ENCODE assay signal across 1 cellular context in the genomic region with DNA sequence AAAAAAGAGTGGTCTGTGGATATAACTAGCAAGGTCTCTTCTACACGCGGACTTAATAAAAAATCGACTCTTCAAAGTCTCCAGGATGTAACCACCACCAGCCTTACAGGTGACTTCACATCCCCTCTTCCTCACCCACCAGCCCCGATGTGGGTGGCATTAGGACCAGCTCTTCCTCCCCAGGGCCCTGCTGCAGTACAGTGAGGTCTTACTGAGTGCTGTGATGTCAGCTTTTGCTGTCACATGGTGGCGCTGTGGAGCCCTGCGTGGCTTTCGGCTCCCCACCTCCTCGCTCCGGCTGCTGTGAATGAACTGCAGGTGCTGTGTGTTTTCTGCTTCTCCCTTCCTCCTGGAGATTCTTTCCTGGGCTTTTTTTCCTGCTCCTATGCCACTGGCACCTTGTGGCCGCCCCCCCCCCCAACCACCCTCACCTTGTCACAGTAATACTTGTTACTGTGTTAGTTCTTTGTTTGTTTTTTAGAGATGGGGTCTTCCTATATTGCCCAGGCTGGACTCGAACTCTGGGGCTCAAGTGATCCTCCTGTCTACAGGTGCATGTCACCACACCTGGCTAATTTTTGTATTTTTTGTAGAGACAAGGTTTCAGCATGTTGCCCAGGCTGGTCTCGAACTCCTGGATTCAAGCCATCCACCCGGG.
A peak's percentile ranks its signal among the peaks of the same experiment; 100 is the strongest.
TF ChIP-seq lines count a peak whose summit lies in the region.

No MANE protein-coding gene starts in this region.

TF ChIP-seq in neural cell, 6 proteins besides CTCF, POLR2A, EP300 and RAD21:
- TF ChIP-seq, protein P1, sequence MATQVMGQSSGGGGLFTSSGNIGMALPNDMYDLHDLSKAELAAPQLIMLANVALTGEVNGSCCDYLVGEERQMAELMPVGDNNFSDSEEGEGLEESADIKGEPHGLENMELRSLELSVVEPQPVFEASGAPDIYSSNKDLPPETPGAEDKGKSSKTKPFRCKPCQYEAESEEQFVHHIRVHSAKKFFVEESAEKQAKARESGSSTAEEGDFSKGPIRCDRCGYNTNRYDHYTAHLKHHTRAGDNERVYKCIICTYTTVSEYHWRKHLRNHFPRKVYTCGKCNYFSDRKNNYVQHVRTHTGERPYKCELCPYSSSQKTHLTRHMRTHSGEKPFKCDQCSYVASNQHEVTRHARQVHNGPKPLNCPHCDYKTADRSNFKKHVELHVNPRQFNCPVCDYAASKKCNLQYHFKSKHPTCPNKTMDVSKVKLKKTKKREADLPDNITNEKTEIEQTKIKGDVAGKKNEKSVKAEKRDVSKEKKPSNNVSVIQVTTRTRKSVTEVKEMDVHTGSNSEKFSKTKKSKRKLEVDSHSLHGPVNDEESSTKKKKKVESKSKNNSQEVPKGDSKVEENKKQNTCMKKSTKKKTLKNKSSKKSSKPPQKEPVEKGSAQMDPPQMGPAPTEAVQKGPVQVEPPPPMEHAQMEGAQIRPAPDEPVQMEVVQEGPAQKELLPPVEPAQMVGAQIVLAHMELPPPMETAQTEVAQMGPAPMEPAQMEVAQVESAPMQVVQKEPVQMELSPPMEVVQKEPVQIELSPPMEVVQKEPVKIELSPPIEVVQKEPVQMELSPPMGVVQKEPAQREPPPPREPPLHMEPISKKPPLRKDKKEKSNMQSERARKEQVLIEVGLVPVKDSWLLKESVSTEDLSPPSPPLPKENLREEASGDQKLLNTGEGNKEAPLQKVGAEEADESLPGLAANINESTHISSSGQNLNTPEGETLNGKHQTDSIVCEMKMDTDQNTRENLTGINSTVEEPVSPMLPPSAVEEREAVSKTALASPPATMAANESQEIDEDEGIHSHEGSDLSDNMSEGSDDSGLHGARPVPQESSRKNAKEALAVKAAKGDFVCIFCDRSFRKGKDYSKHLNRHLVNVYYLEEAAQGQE (IDR thresholded peaks at IDR 0.05; ENCODE audit: borderline replicate concordance) = no peak
- TF ChIP-seq SMC3 (conservative IDR thresholded peaks at IDR 0.05; ENCODE audit: poor library complexity) = peak; percentile 89
